Comparison of ENCODE assay signal across 16 cellular contexts in the genomic region with DNA sequence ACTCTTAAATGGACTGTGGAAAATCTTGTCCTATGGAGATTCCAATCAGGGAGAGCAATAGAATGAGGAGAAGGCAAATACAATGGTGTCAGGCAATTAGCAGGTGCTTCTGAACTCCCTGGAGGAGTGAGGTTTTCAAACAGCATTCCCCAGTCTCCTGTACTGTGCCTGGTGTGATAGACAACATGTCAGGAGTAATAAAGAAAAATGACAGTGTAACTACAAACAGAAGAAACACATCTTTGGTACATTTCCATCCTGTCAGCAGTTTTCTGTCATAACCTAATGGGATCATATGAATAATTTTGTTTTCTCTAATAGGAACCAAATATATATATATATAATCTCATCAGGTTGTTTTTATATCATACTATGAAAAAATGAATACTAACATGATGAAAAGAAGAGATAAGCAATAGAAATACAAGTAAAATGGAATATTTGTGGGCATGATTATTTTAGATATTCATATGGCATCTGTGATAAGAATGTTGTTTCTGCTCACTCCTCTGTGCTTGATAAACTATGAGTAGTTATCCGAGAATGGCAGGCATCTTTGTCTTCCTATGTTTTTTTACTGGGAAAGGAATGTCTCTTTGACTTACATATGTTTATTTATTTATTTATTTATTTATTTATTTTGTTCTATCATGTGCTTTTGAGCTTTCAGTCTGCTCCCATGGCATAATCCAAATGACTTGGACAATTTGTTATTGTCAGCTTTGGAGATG.
"Had no signal": no experiment of that assay in that cellular context is flagged by ENCODE, and none has a peak within 500 bp of the region (broad histone marks: within the 10 kb centered on the region; RNA-seq: fewer than 3 reads in every experiment).

No MANE protein-coding gene starts in this region.

- H3K4me1 ChIP-seq: vagina had no signal

- H3K4me1 Mint-ChIP-seq: activated T-helper 17 cell treated with anti-CD3 and anti-CD28 coated beads, Interleukin-2, amount 50 U/mL, for 72 hours; WTC11 had no signal

- H3K4me3 ChIP-seq: esophagus squamous epithelium, heart left ventricle, ovary, tibial artery, vagina had no signal

- H3K4me3 Mint-ChIP-seq: activated T-helper 17 cell treated with anti-CD3 and anti-CD28 coated beads, Interleukin-2, amount 50 U/mL, for 72 hours; neural crest cell; T-helper 1 cell treated with Interleukin-12 subunit alpha and Interleukin-12 subunit beta and Interleukin-4 antibody, amounts not matched to agents 30 μg/mL and 1 μg/mL, for 36 hours; WTC11 had no signal

- H3K9me3 Mint-ChIP-seq: T-helper 1 cell treated with Interleukin-12 subunit alpha and Interleukin-12 subunit beta and Interleukin-4 antibody, amounts not matched to agents 30 μg/mL and 1 μg/mL, for 36 hours; WTC11 had no signal

- H3K27ac ChIP-seq: ovary, tibial artery, vagina had no signal

- H3K27me3 ChIP-seq: esophagus squamous epithelium, heart left ventricle, ovary, tibial artery, vagina had no signal

- H3K27me3 Mint-ChIP-seq: activated T-helper 17 cell treated with anti-CD3 and anti-CD28 coated beads, Interleukin-2, amount 50 U/mL, for 72 hours had no signal

- H3K36me3 ChIP-seq: esophagus squamous epithelium, heart left ventricle, ovary, tibial artery, vagina had no signal

- H3K9me3 ChIP-seq: esophagus squamous epithelium, heart left ventricle, ovary, tibial artery, vagina had no signal

- DNase-seq: activated CD4-positive, alpha-beta T cell treated with anti-CD3 and anti-CD28 coated beads for 48 hours; activated naive CD4-positive, alpha-beta T cell treated with anti-CD3 and anti-CD28 coated beads, Interleukin-2, amount 50 U/mL, for 16 hours; amniotic stem cell; esophagus squamous epithelium; heart left ventricle; left ventricle myocardium superior; mesendoderm; ovary; retina; small intestine; tibial artery had no signal

- H3K36me3 Mint-ChIP-seq: WTC11 had no signal

- ATAC-seq: activated T-helper 17 cell treated with anti-CD3 and anti-CD28 coated beads, Interleukin-2, amount 50 U/mL, for 72 hours; heart left ventricle; left ventricle myocardium superior; WTC11 had no signal

- H3K27ac Mint-ChIP-seq: activated T-helper 17 cell treated with anti-CD3 and anti-CD28 coated beads, Interleukin-2, amount 50 U/mL, for 72 hours; T-helper 1 cell treated with Interleukin-12 subunit alpha and Interleukin-12 subunit beta and Interleukin-4 antibody, amounts not matched to agents 30 μg/mL and 1 μg/mL, for 36 hours; WTC11 had no signal
